In genomic region chr13:106110241-106110855, GRCh38 we compare ENCODE assay signal across 1 cellular context.
TF ChIP-seq lines count a peak whose summit lies in the region.

No MANE protein-coding gene starts in this region.

TF ChIP-seq in SK-N-SH, 30 proteins besides CTCF, POLR2A, EP300 and RAD21:
- no peak for TF ChIP-seq REST (IDR thresholded peaks at IDR 0.05; ENCODE audit: low read depth, low read length)
- TF ChIP-seq, protein P1, sequence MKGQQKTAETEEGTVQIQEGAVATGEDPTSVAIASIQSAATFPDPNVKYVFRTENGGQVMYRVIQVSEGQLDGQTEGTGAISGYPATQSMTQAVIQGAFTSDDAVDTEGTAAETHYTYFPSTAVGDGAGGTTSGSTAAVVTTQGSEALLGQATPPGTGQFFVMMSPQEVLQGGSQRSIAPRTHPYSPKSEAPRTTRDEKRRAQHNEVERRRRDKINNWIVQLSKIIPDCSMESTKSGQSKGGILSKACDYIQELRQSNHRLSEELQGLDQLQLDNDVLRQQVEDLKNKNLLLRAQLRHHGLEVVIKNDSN (IDR thresholded peaks at IDR 0.05; ENCODE audit: borderline replicate concordance, low read depth): no peak
- TF ChIP-seq RXRA (IDR thresholded peaks at IDR 0.05; ENCODE audit: borderline replicate concordance, low read depth): no peak
- no peak for TF ChIP-seq FOXM1 (IDR thresholded peaks at IDR 0.05; ENCODE audit: low read depth)
- no peak for TF ChIP-seq IRF3 (IDR thresholded peaks at IDR 0.05; ENCODE audit: low read depth, low read length)
- TF ChIP-seq, protein P2, sequence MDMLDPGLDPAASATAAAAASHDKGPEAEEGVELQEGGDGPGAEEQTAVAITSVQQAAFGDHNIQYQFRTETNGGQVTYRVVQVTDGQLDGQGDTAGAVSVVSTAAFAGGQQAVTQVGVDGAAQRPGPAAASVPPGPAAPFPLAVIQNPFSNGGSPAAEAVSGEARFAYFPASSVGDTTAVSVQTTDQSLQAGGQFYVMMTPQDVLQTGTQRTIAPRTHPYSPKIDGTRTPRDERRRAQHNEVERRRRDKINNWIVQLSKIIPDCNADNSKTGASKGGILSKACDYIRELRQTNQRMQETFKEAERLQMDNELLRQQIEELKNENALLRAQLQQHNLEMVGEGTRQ (IDR thresholded peaks at IDR 0.05; ENCODE audit: borderline replicate concordance, low read depth, low read length): no peak
- TF ChIP-seq FOXJ3 (CRISPR knock-in tag; IDR thresholded peaks at IDR 0.05): no peak
- no peak for TF ChIP-seq FOSL2 (IDR thresholded peaks at IDR 0.05; ENCODE audit: borderline replicate concordance, low read depth)
- no peak for TF ChIP-seq SIN3A (IDR thresholded peaks at IDR 0.05; ENCODE audit: borderline replicate concordance, low read depth, low read length)
- TF ChIP-seq GATA2 (CRISPR knock-in tag; IDR thresholded peaks at IDR 0.05): no peak
- TF ChIP-seq CHD2 (IDR thresholded peaks at IDR 0.05; ENCODE audit: low read length, partially characterized antibody): no peak
- no peak for TF ChIP-seq ELF1 (IDR thresholded peaks at IDR 0.05)
- TF ChIP-seq POLR2AphosphoS5 (IDR thresholded peaks at IDR 0.05; ENCODE audit: low read depth, low read length): no peak
- TF ChIP-seq YY1 (IDR thresholded peaks at IDR 0.05; ENCODE audit: low read depth): no peak
- TF ChIP-seq SMC3 (IDR thresholded peaks at IDR 0.05; ENCODE audit: low read depth, low read length): no peak
